27 cellular contexts compared by ENCODE assay signal in the genomic region with DNA sequence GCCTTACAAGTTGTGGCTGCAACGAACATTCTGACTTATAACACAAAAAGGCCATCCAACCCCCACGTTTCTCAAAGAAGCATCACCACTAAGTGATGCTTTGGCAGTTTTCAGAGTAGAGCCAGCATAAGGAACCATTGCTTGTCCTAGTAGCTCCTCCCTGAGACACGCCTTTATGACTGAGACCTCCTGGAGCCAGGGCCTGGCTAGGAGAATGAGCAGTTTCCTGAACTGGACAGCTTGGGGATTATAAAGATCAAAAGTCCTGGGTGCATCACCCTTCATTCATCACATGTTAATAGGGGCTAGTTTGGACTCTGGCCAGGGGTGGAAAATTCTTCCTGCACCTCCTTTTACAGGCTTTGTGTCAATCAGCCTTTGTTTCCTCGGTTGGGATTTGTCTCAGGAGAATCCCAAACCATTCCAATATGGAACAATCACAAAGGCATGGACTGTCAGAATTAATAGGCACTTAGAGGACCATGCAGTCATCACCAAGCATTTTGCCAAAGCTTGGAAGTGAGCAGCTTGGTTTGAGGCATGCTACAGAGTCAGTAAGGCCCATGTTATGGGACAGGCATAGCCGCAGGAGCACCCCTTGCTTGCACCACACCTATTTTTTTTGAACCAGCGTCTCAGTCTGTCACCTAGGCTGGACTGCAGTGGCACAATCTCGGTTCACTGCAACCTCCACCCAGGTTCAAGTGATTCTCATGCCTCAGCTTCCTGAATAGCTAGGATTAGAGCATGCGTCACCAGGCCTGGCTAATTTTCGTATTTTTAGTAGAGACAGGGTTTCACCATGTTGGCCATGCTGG.
A peak's percentile ranks its signal among the peaks of the same experiment; 100 is the strongest.
DNase-seq lines count a peak whose midpoint lies in the region; ATAC-seq, FAIRE-seq and TF ChIP-seq lines count a peak whose summit lies in the region.
"Had no signal": no experiment of that assay in that cellular context is flagged by ENCODE, and none has a peak within 500 bp of the region (broad histone marks: within the 10 kb centered on the region; RNA-seq: fewer than 3 reads in every experiment).

No MANE protein-coding gene starts in this region.

- DNase-seq in GM23248 (peak; percentile 77), RKO (ENCODE audit: low spot score) (peak; percentile 10), esophagus squamous epithelium (lab: John Stamatoyannopoulos, UW) (no peak), small intestine (peak; percentile 27), hippocampal formation (lab: John Stamatoyannopoulos, UW) (no peak), BE2C (no peak), foreskin fibroblast (no peak)
- DNase-seq: activated T-cell treated with anti-CD3 and anti-CD28 coated beads, Interleukin-2, amount 50 U/mL, for 4 hours; CD4-positive, alpha-beta T cell; DMS 273 treated with DMSO at 0.1 percent for 48 hours; gastrocnemius medialis; GDM1; hypothalamus; midbrain; natural killer cell; NCI-H1105; NCI-H2029 treated with DMSO at 0.1 percent for 48 hours; NCI-H774; pancreas; SHP77; T-cell had no signal

- FAIRE-seq in small intestine (lab: Jason Lieb, UNC), result no peak
- FAIRE-seq: endothelial cell of umbilical vein, H1, HepG2, pancreas, TTC549 had no signal

- ATAC-seq in HG03025 (IDR thresholded peaks at IDR 0.05; ENCODE audit: low FRiP score, unreplicated experiment), result no peak
- ATAC-seq: activated T-cell treated with anti-CD3 and anti-CD28 coated beads, Interleukin-2, amount 50 U/mL, for 4 hours; gastrocnemius medialis; HepG2; natural killer cell; pancreas; T-cell had no signal

- peaks cover 15% of the 10 kb centered on the region for H3F3A ChIP-seq in GM23248 (ENCODE audit: insufficient read depth)

- 66 to 72% methylated on average over 9 of the region's 9 CpGs for WGBS in GM23248 (ENCODE audit: low coverage in 1 of 2, low lambda C conversion rate in 2 of 2, missing lambda C conversion rate in 2 of 2), 2 experiments
- WGBS in esophagus squamous epithelium, 2 donors, result 59 to 68% methylated on average over 6 to 9 of the region's 9 CpGs
- 73 to 82% (median 75%) methylated on average over 9 of the region's 9 CpGs for WGBS in small intestine, 3 donors

- H3K27me3 ChIP-seq in GM23248 (replicated peaks; ENCODE audit: insufficient read depth), result no peaks in the 10 kb centered on the region
- no peaks in the 10 kb centered on the region for H3K27me3 ChIP-seq in esophagus squamous epithelium
- H3K27me3 ChIP-seq in small intestine (ENCODE audit: control insufficient read depth in 2 of 2, insufficient read depth in 2 of 2, low read length in 2 of 2), result no peaks in the 10 kb centered on the region
- no peaks in the 10 kb centered on the region for H3K27me3 ChIP-seq in BE2C
- H3K27me3 ChIP-seq: gastrocnemius medialis, pancreas, right atrium auricular region had no signal

- TF ChIP-seq CTCF in esophagus squamous epithelium (IDR thresholded peaks at IDR 0.05) (no peak), BE2C (IDR thresholded peaks at IDR 0.05; ENCODE audit: low read depth, low read length) (no peak), foreskin fibroblast (IDR thresholded peaks at IDR 0.05; ENCODE audit: low read depth, low read length) (no peak)

- no peaks in the 10 kb centered on the region for H3K79me2 ChIP-seq in GM23248 (ENCODE audit: insufficient read depth)

- H3K27ac ChIP-seq in GM23248 (peak overlapping the region; percentile 31), esophagus squamous epithelium (peak overlapping the region in 3 of 4 donors; percentile 44 to 83 (median 74)), small intestine (ENCODE audit: low read depth in 1 of 2, low read length in 1 of 2) (no peak overlapping the region)
- H3K27ac ChIP-seq: gastrocnemius medialis, pancreas, right atrium auricular region had no signal

- H3K36me3 ChIP-seq in GM23248 (ENCODE audit: low read depth) (no peaks in the 10 kb centered on the region), esophagus squamous epithelium (no peaks in the 10 kb centered on the region), small intestine (ENCODE audit: control insufficient read depth in 2 of 2, insufficient read depth in 2 of 2, low read length in 2 of 2) (no peaks in the 10 kb centered on the region), BE2C (no peaks in the 10 kb centered on the region)
- H3K36me3 ChIP-seq: gastrocnemius medialis, pancreas, right atrium auricular region had no signal

- H3K4me1 ChIP-seq in GM23248 (ENCODE audit: insufficient read depth) (peaks cover 10% of the 10 kb centered on the region; the same call in 1 of the 2 replicates), esophagus squamous epithelium (peaks cover 0 to 28% (median 0%) of the 10 kb centered on the region in 3 donors), small intestine (ENCODE audit: control insufficient read depth in 2 of 2, insufficient read depth in 1 of 2, low read depth in 1 of 2, low read length in 1 of 2) (no peaks in the 10 kb centered on the region), BE2C (no peaks in the 10 kb centered on the region)
- H3K4me1 ChIP-seq: gastrocnemius medialis, pancreas, right atrium auricular region had no signal

- H3K9me3 ChIP-seq in GM23248 (ENCODE audit: low read depth), result no peaks in the 10 kb centered on the region
- H3K9me3 ChIP-seq in esophagus squamous epithelium, result no peaks in the 10 kb centered on the region
- H3K9me3 ChIP-seq in small intestine (ENCODE audit: control insufficient read depth, low read depth), result no peaks in the 10 kb centered on the region
- no peaks in the 10 kb centered on the region for H3K9me3 ChIP-seq in BE2C
- H3K9me3 ChIP-seq: gastrocnemius medialis, pancreas, right atrium auricular region had no signal

- H3K9me2 ChIP-seq in GM23248 (ENCODE audit: insufficient read depth), result no peaks in the 10 kb centered on the region

- H3K4me2 ChIP-seq in GM23248 (ENCODE audit: unreplicated experiment), result no peak overlapping the region

- intact Hi-C loops in esophagus squamous epithelium (cut with DNase I), result no loop called here

- H4K20me1 ChIP-seq in GM23248 (ENCODE audit: insufficient read depth), result no peaks in the 10 kb centered on the region

- TF ChIP-seq POLR2A in esophagus squamous epithelium (IDR thresholded peaks at IDR 0.05), result no peak

- in situ Hi-C loops in GM23248 (cut with MboI), result no loop called here

- no peak overlapping the region for H2AFZ ChIP-seq in GM23248

- H3K4me3 ChIP-seq in GM23248, result no peak overlapping the region
- no peak overlapping the region for H3K4me3 ChIP-seq in esophagus squamous epithelium
- no peak overlapping the region for H3K4me3 ChIP-seq in small intestine (ENCODE audit: low read depth in 1 of 2, low read length in 2 of 2)
- no peak overlapping the region for H3K4me3 ChIP-seq in BE2C (ENCODE audit: low read depth, low read length)
- no peak overlapping the region for H3K4me3 ChIP-seq in foreskin fibroblast (ENCODE audit: low read depth in 1 of 2, low read length in 2 of 2)
- H3K4me3 ChIP-seq: gastrocnemius medialis, pancreas, right atrium auricular region had no signal

- no peak overlapping the region for H3K9ac ChIP-seq in GM23248

Comparison
In these comparisons a context has a peak if more than half of its experiments do, and no peak if none do; other contexts are left out.
1. DNase-seq: peak in GM23248 (single experiment), RKO (single experiment) and small intestine (single experiment); none in esophagus squamous epithelium (single experiment), hippocampal formation (0 of 2), BE2C (single experiment) and foreskin fibroblast (0 of 2).
2. H3K27ac ChIP-seq: peak in GM23248 (single experiment) and esophagus squamous epithelium (3 of 4); none in small intestine (0 of 2).